12 cellular contexts compared by ENCODE assay signal in the genomic region with DNA sequence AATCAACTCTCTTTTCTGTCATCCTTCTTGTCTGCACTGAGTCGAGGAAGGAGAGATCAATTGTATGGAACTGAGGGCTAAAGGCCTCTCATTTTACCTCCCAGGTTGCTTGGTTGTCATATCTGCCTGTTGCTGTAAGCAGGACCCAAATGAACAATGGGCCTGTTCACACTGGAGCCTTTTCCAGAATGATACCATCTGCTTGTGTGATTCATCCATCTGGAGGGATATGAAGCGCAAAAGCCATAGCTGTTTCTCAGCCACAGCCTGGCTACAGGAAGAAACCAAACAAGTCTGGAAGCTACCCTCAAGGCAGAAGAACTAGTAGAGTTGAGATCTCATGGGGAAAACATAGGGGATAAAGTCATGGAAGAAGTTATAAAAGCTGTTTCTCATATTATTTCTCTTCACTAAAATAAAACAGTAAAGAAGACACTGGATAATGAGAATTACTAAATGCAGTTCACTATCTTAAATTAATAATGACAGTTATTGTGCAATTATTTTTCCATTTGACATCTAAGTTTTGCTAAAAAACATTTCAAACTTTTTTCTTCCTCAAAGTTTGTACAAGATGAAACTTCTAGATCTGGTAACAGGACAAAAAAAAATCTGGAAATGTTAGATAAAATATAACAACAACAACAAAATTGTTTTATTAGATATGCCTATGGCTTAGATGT.
DNase-seq lines count a peak whose midpoint lies in the region; ATAC-seq and TF ChIP-seq lines count a peak whose summit lies in the region.
"Had no signal": no experiment of that assay in that cellular context is flagged by ENCODE, and none has a peak within 500 bp of the region (broad histone marks: within the 10 kb centered on the region; RNA-seq: fewer than 3 reads in every experiment).

No MANE protein-coding gene starts in this region.

- no peak overlapping the region for H3K27ac ChIP-seq in tibial artery
- no peak overlapping the region for H3K27ac ChIP-seq in effector memory CD4-positive, alpha-beta T cell (ENCODE audit: insufficient read depth, low read length, poor library complexity, severe bottlenecking)

- ATAC-seq in GM21423 (IDR thresholded peaks at IDR 0.05; ENCODE audit: unreplicated experiment), result no peak
- ATAC-seq: natural killer cell treated with Interleukin-12 subunit alpha and Interleukin-12 subunit beta and Interleukin-15 and Interleukin-18, amount 100 ng/mL, for 72 hours had no signal

- H3K4me1 ChIP-seq in tibial artery, result no peaks in the 10 kb centered on the region
- H3K4me1 ChIP-seq in effector memory CD4-positive, alpha-beta T cell (ENCODE audit: control insufficient read depth, insufficient read depth, low read length, poor library complexity, severe bottlenecking), result no peaks in the 10 kb centered on the region

- DNase-seq in GM04503 (ENCODE audit: low read depth) (peak; percentile 51), SK-MEL-5 (ENCODE audit: low read depth, low spot score) (peak; percentile 93), fibroblast of pulmonary artery (ENCODE audit: low read depth) (peak; percentile 96), pons (ENCODE audit: low spot score) (peak; percentile 58), tibial artery (no peak)
- no peak for DNase-seq in stimulated activated CD8-positive, alpha-beta memory T cell treated with anti-CD3 and anti-CD28 coated beads, Interleukin-4, amount 100 ng/mL, for 48 hours
- DNase-seq in effector memory CD4-positive, alpha-beta T cell, result no peak
- DNase-seq: activated CD4-positive, alpha-beta T cell treated with anti-CD3 and anti-CD28 coated beads, Interleukin-2, amount 50 U/mL, for 1 hour; NCI-H2107 had no signal

- H3K9me3 ChIP-seq in tibial artery, result no peaks in the 10 kb centered on the region
- H3K9me3 ChIP-seq in effector memory CD4-positive, alpha-beta T cell (ENCODE audit: control insufficient read depth, low read length), result no peaks in the 10 kb centered on the region

- H3K4me3 ChIP-seq in fibroblast of pulmonary artery (replicated peaks; ENCODE audit: low read depth, low read length), result no peak overlapping the region
- no peak overlapping the region for H3K4me3 ChIP-seq in tibial artery
- H3K4me3 ChIP-seq in effector memory CD4-positive, alpha-beta T cell (ENCODE audit: insufficient read depth, low read depth, low read length, poor library complexity, severe bottlenecking), result no peak overlapping the region
- H3K4me3 ChIP-seq: dorsolateral prefrontal cortex had no signal

- TF ChIP-seq CTCF in fibroblast of pulmonary artery (IDR thresholded peaks at IDR 0.05; ENCODE audit: low read length, missing control alignments) (no peak), tibial artery (IDR thresholded peaks at IDR 0.05) (no peak)

- no peaks in the 10 kb centered on the region for H3K36me3 ChIP-seq in tibial artery
- H3K36me3 ChIP-seq in effector memory CD4-positive, alpha-beta T cell (ENCODE audit: control insufficient read depth, insufficient read depth, low read length), result no peaks in the 10 kb centered on the region

- in situ Hi-C loops in SK-MEL-5 (cut with HindIII; ENCODE audit: low pct_unique_long_range_greater_than_20kb, low sequenced_read_pairs), result no loop called here

- intact Hi-C loops in tibial artery (cut with DNase I; ENCODE audit: low total_unique reads), result no loop called here

- H3K27me3 ChIP-seq in tibial artery, result no peaks in the 10 kb centered on the region
- no peaks in the 10 kb centered on the region for H3K27me3 ChIP-seq in effector memory CD4-positive, alpha-beta T cell (replicated peaks; ENCODE audit: control insufficient read depth, insufficient read depth, low read length, poor library complexity, severe bottlenecking)
- H3K27me3 ChIP-seq: dorsolateral prefrontal cortex had no signal

Comparison
In these comparisons a context has a peak if more than half of its experiments do, and no peak if none do; other contexts are left out.
1. DNase-seq: peak in GM04503 (single experiment), SK-MEL-5 (single experiment), fibroblast of pulmonary artery (single experiment) and pons (single experiment); none in stimulated activated CD8-positive, alpha-beta memory T cell treated with anti-CD3 and anti-CD28 coated beads, Interleukin-4, amount 100 ng/mL, for 48 hours (single experiment), tibial artery (0 of 2) and effector memory CD4-positive, alpha-beta T cell (0 of 3).